11 cellular contexts compared by ENCODE assay signal in the genomic region with DNA sequence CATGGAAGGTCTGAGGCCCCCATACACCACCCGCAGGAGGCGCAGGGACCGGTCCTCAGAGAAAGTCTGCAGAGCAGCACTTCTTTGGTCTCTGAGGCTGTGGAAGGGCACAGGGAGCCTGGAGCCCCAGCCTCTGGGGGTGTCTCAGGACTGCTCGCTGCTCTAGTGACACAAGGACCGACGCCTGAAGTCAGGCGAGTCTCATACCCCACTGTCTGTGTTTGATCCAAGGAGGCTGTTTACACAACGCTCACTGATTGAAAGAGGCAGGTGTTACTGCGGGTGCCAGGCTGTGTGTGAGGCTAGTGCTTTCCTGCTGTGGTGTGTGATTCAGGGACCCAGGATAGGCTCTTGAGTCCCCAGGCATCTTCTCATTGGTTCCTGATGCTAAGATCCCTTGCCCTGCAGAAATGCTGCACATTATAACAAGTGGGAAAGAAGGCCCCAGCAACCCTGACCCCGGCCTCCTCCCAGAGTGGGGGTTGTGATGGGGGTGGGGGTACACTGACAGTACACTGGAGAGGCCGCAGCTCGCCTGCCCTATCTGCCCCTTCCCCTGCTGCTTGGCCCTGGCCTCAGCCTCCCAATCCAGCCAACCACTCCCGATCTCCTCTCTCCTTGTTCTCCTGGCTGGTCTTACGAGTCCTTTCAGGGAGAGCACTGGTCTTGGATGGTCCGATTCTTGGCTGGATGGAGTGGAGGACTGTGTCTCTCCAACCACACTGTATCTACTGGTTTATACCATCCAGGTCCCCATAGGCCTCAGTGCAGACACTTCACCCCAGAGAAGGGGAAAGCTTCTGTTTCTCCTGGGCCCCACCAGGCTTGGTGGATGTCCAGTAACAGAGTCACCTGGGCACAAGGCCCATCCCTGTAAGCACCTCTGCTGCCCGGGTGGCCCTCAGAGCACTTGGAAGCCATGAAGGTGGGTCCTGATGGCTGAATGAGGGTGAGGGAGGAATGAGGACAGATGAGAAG. TPM values are rescaled to one million over a fixed set of nuclear protein-coding genes. Genes with fewer than 3 reads are reported as not detected.
DNase-seq lines count a peak whose midpoint lies in the region; ATAC-seq and TF ChIP-seq lines count a peak whose summit lies in the region.
"Had no signal": no experiment of that assay in that cellular context is flagged by ENCODE, and none has a peak within 500 bp of the region (broad histone marks: within the 10 kb centered on the region; RNA-seq: fewer than 3 reads in every experiment).

No MANE protein-coding gene starts in this region.

- H3K27me3 Mint-ChIP-seq in activated CD8-positive, alpha-beta memory T cell treated with anti-CD3 and anti-CD28 coated beads, Interleukin-2, amount 10 ng/mL, durations not matched to agents 7 days and 5 days, result peaks cover 10% of the 10 kb centered on the region
- peaks cover 12% of the 10 kb centered on the region for H3K27me3 Mint-ChIP-seq in type B pancreatic cell

- peaks cover 2% of the 10 kb centered on the region for H3K36me3 Mint-ChIP-seq in activated CD8-positive, alpha-beta memory T cell treated with anti-CD3 and anti-CD28 coated beads, Interleukin-2, amount 10 ng/mL, durations not matched to agents 7 days and 5 days
- peaks cover 3% of the 10 kb centered on the region for H3K36me3 Mint-ChIP-seq in type B pancreatic cell

- H3K4me1 Mint-ChIP-seq in activated CD8-positive, alpha-beta memory T cell treated with anti-CD3 and anti-CD28 coated beads, Interleukin-2, amount 10 ng/mL, durations not matched to agents 7 days and 5 days, result peaks cover 20% of the 10 kb centered on the region
- no peaks in the 10 kb centered on the region for H3K4me1 Mint-ChIP-seq in type B pancreatic cell (ENCODE audit: unreplicated experiment)

- DNase-seq in activated CD8-positive, alpha-beta memory T cell treated with anti-CD3 and anti-CD28 coated beads, Interleukin-2, amount 50 U/mL, for 48 hours, result peak; percentile 32
- DNase-seq in activated CD8-positive, alpha-beta memory T cell treated with anti-CD3 and anti-CD28 coated beads, Interleukin-2, amount 10 ng/mL, durations not matched to agents 7 days and 5 days, result no peak
- peak; percentile 89 for DNase-seq in NCI-H1436 treated with DMSO at 0.1 percent for 48 hours (lab: John Stamatoyannopoulos, UW)
- peak; percentile 3 for DNase-seq in hepatic stellate cell (ENCODE audit: low spot score)
- peak; percentile 58 for DNase-seq in type B pancreatic cell (ENCODE audit: extremely low spot score, unreplicated experiment)
- no peak for DNase-seq in NAMALWA (ENCODE audit: low spot score)
- DNase-seq in SW 1271 (lab: John Stamatoyannopoulos, UW), result no peak
- DNase-seq: NCI-H187 had no signal

- ATAC-seq in activated CD8-positive, alpha-beta memory T cell treated with anti-CD3 and anti-CD28 coated beads, Interleukin-2, amount 10 ng/mL, durations not matched to agents 7 days and 5 days, result no peak
- ATAC-seq in GM21786 (IDR thresholded peaks at IDR 0.05; ENCODE audit: unreplicated experiment), result no peak

- H3K9me3 Mint-ChIP-seq in activated CD8-positive, alpha-beta memory T cell treated with anti-CD3 and anti-CD28 coated beads, Interleukin-2, amount 10 ng/mL, durations not matched to agents 7 days and 5 days (ENCODE audit: low read depth), result peaks cover 3% of the 10 kb centered on the region
- no peaks in the 10 kb centered on the region for H3K9me3 Mint-ChIP-seq in type B pancreatic cell
- H3K9me3 Mint-ChIP-seq: HFFc6 had no signal

- no peak for TF ChIP-seq CTCF in type B pancreatic cell (conservative IDR thresholded peaks at IDR 0.05)

- H3K4me3 Mint-ChIP-seq in activated CD8-positive, alpha-beta memory T cell treated with anti-CD3 and anti-CD28 coated beads, Interleukin-2, amount 10 ng/mL, durations not matched to agents 7 days and 5 days, result no peak overlapping the region
- H3K4me3 Mint-ChIP-seq in type B pancreatic cell, result no peak overlapping the region
- H3K4me3 Mint-ChIP-seq: HFFc6 had no signal

- CTCF ChIA-PET in activated CD8-positive, alpha-beta memory T cell treated with anti-CD3 and anti-CD28 coated beads, Interleukin-2, amount 10 ng/mL, durations not matched to agents 7 days and 5 days (lab: Charles Lee), result no interaction called here

- no peak overlapping the region for H3K27ac Mint-ChIP-seq in activated CD8-positive, alpha-beta memory T cell treated with anti-CD3 and anti-CD28 coated beads, Interleukin-2, amount 10 ng/mL, durations not matched to agents 7 days and 5 days
- H3K27ac Mint-ChIP-seq in type B pancreatic cell, result no peak overlapping the region
- H3K27ac Mint-ChIP-seq: HFFc6 had no signal

RNA-seq across cellular contexts. Expression of gene CACNA2D4, which starts 6.6 kb away (rescaled TPM):
- 1 to 10 TPM; 5.9 to 8.2 TPM for total RNA-seq in activated CD8-positive, alpha-beta memory T cell treated with anti-CD3 and anti-CD28 coated beads, Interleukin-2, amount 10 ng/mL, durations not matched to agents 7 days and 5 days
- total RNA-seq in type B pancreatic cell (ENCODE audit: low replicate concordance), result 0.87 and 1.1 TPM in 2 replicates
- total RNA-seq: SJSA1 had no signal

Comparison
In these comparisons a context has a peak if more than half of its experiments do, and no peak if none do; other contexts are left out.
1. DNase-seq: peak in activated CD8-positive, alpha-beta memory T cell treated with anti-CD3 and anti-CD28 coated beads, Interleukin-2, amount 50 U/mL, for 48 hours (single experiment), NCI-H1436 treated with DMSO at 0.1 percent for 48 hours (single experiment), hepatic stellate cell (single experiment) and type B pancreatic cell (single experiment); none in activated CD8-positive, alpha-beta memory T cell treated with anti-CD3 and anti-CD28 coated beads, Interleukin-2, amount 10 ng/mL, durations not matched to agents 7 days and 5 days (single experiment), NAMALWA (single experiment) and SW 1271 (0 of 2).